Comparison of ENCODE assay signal across 8 cellular contexts in the genomic region with DNA sequence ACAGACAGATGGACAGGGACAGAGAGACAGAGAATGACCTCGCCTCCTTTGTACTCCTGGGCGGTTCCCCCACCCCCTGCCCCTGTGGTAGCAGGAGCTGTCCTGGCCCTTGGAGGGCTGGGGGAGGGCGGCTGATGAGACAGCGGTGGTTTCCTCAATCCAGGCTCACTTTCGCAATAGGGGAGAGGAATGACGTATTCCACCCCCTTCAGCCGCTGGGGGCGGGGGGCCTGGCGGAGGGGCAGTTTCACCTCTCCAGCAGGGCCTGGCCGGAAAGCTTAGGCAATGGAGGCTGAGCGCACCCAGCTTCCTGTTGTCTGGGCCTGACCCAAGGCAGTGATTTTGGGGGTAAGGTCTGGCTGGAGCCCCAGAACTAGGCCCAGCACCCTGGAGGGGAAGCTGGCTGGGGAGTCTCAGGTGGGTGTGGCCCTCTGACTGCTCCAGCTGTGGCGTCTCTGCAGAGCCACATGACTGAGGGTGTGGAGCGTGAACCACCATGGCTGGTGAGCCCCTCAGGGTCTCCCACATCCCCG. TPM values are rescaled to one million over a fixed set of nuclear protein-coding genes. Genes with fewer than 3 reads are reported as not detected.
DNase-seq lines count a peak whose midpoint lies in the region; ATAC-seq and TF ChIP-seq lines count a peak whose summit lies in the region.

No MANE protein-coding gene starts in this region.

- peak overlapping the region; percentile 92 for H3K4me3 Mint-ChIP-seq in activated T-helper 17 cell treated with anti-CD3 and anti-CD28 coated beads, Interleukin-2, amount 50 U/mL, for 72 hours

- H3K27ac ChIP-seq in foreskin keratinocyte (peak overlapping the region; percentile 92), vagina (peak overlapping the region; percentile 85)

- TF ChIP-seq CTCF in foreskin keratinocyte (conservative IDR thresholded peaks at IDR 0.05), result no peak
- TF ChIP-seq CTCF in vagina (IDR thresholded peaks at IDR 0.05), result peak in 1 of 3 experiments; percentile 24

- peaks cover 99% of the 10 kb centered on the region for H3K36me3 Mint-ChIP-seq in activated T-helper 17 cell treated with anti-CD3 and anti-CD28 coated beads, Interleukin-2, amount 50 U/mL, for 72 hours (ENCODE audit: low read depth)

- no peaks in the 10 kb centered on the region for H3K27me3 Mint-ChIP-seq in activated T-helper 17 cell treated with anti-CD3 and anti-CD28 coated beads, Interleukin-2, amount 50 U/mL, for 72 hours

- H3K27me3 ChIP-seq in foreskin keratinocyte (peaks cover 4% of the 10 kb centered on the region), vagina (no peaks in the 10 kb centered on the region)

- H3K4me1 ChIP-seq in foreskin keratinocyte (no peaks in the 10 kb centered on the region), vagina (peaks cover 63% of the 10 kb centered on the region)

- peaks cover 25% of the 10 kb centered on the region for H3K4me1 Mint-ChIP-seq in activated T-helper 17 cell treated with anti-CD3 and anti-CD28 coated beads, Interleukin-2, amount 50 U/mL, for 72 hours

- no peaks in the 10 kb centered on the region for H3K9me3 Mint-ChIP-seq in activated T-helper 17 cell treated with anti-CD3 and anti-CD28 coated beads, Interleukin-2, amount 50 U/mL, for 72 hours

- H3K4me3 ChIP-seq in vagina, result peak overlapping the region in 1 of 2 donors; percentile 17

- no peaks in the 10 kb centered on the region for H3K9me3 ChIP-seq in vagina

- peak; percentile 35 for ATAC-seq in HG02642 (IDR thresholded peaks at IDR 0.05; ENCODE audit: poor library complexity, unreplicated experiment)
- ATAC-seq in activated T-helper 17 cell treated with anti-CD3 and anti-CD28 coated beads, Interleukin-2, amount 50 U/mL, for 72 hours (replicated peaks), result peak; percentile 59
- ATAC-seq in foreskin keratinocyte, result peak; percentile 67
- no peak for ATAC-seq in GM18861 (IDR thresholded peaks at IDR 0.05; ENCODE audit: unreplicated experiment)

- DNase-seq in ELR (ENCODE audit: low read depth) (peak; percentile 96), RKO (ENCODE audit: low spot score) (peak; percentile 16), foreskin keratinocyte (peak; percentile 62 to 79), putamen (ENCODE audit: low spot score) (peak; percentile 40), vagina (ENCODE audit: extremely low spot score in 2 of 2) (peak in 1 of 2 donors; percentile 97)

- intact Hi-C loops in vagina (cut with DNase I), result no loop called here

- no peaks in the 10 kb centered on the region for H3K36me3 ChIP-seq in vagina

- peak in 1 of 2 donors; percentile 28 for TF ChIP-seq POLR2A in vagina (IDR thresholded peaks at IDR 0.05)

- H3K27ac Mint-ChIP-seq in activated T-helper 17 cell treated with anti-CD3 and anti-CD28 coated beads, Interleukin-2, amount 50 U/mL, for 72 hours, result peak overlapping the region; percentile 99

RNA-seq across cellular contexts. Expression of gene FMNL1, which starts 7.4 kb away (rescaled TPM):
- total RNA-seq in activated T-helper 17 cell treated with anti-CD3 and anti-CD28 coated beads, Interleukin-2, amount 50 U/mL, for 72 hours, result 100 to 1,000 TPM; 262 to 496 TPM
- total RNA-seq in foreskin keratinocyte (0.48 and 1.6 TPM in 2 replicates), vagina (22.1 TPM)
- polyA plus RNA-seq in foreskin keratinocyte, result 0.91 and 2.0 TPM in 2 replicates

RNA-seq across cellular contexts. Expression of gene SPATA32, which starts 32.8 kb away (rescaled TPM):
- under 1 TPM; 0.13 to 0.32 TPM for total RNA-seq in activated T-helper 17 cell treated with anti-CD3 and anti-CD28 coated beads, Interleukin-2, amount 50 U/mL, for 72 hours
- total RNA-seq in foreskin keratinocyte, result not detected in 2 replicates
- not detected in 2 replicates for polyA plus RNA-seq in foreskin keratinocyte
- total RNA-seq in vagina, result not detected

Comparison
In these comparisons a context has a peak if more than half of its experiments do, and no peak if none do; other contexts are left out.
1. RNA of gene FMNL1, which starts 7.4 kb away (total RNA-seq): 262 to 496 TPM in activated T-helper 17 cell treated with anti-CD3 and anti-CD28 coated beads, Interleukin-2, amount 50 U/mL, for 72 hours; 22.1 TPM in vagina (single experiment) and 0.48 to 1.6 TPM in foreskin keratinocyte; every median in the first group is over 10 times any median in the second.